In the genomic region with DNA sequence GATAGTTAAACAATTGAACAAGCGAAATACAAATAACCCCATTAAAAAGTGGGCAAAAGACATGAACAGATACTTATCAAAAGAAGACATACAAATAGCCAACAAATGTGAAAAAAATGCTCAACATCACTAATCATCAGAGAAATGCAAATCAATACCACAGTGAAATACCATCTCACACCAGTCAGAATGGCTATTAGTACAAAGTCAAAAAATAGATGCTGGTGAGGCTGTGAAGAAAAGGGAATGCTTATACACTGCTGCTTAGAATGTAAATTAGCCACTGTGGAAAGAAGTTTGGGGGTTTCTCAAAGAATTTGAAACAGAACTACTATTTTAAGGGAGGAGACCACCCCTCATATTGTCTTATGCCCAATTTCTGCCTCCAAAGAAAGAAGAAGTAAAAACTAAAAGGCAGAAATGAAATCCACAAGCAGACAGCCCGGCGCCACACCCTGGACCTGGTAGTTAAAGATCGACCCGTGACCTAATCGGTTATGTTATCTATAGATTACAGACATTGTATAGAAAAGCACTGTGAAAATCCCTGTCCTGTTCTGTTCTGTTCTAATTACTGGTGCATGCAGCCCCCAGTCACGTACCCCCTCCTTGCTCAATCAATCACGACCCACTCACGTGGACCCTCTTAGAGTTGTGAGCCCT, we compare ENCODE assay signal across 2 cellular contexts. TPM values are rescaled to one million over a fixed set of nuclear protein-coding genes. Genes with fewer than 3 reads are reported as not detected.
"Had no signal": no experiment of that assay in that cellular context is flagged by ENCODE, and none has a peak within 500 bp of the region (broad histone marks: within the 10 kb centered on the region; RNA-seq: fewer than 3 reads in every experiment).

No MANE protein-coding gene starts in this region.

RNA-seq across cellular contexts. Expression of a gene that starts 52.6 kb away (rescaled TPM):
- total RNA-seq: mammary epithelial cell, osteocyte had no signal
